Comparison of ENCODE assay signal across 34 cellular contexts in genomic region chr12:103493199-103493598, GRCh38. TPM values are rescaled to one million over a fixed set of nuclear protein-coding genes. Genes with fewer than 3 reads are reported as not detected.
"Had no signal": no experiment of that assay in that cellular context is flagged by ENCODE, and none has a peak within 500 bp of the region (broad histone marks: within the 10 kb centered on the region; RNA-seq: fewer than 3 reads in every experiment).

No MANE protein-coding gene starts in this region.

- H3K27me3 ChIP-seq: right lobe of liver had no signal

- H3K9me3 ChIP-seq: esophagus squamous epithelium, neutrophil, right lobe of liver, thyroid gland, upper lobe of right lung had no signal

- H3K4me3 ChIP-seq: esophagus squamous epithelium, right lobe of liver, thyroid gland, upper lobe of right lung had no signal

- DNase-seq: activated CD4-positive, alpha-beta memory T cell treated with anti-CD3 and anti-CD28 coated beads, Interleukin-2, amount 10 ng/mL, durations not matched to agents 7 days and 5 days; activated CD4-positive, alpha-beta T cell treated with anti-CD3 and anti-CD28 coated beads for 48 hours; activated CD8-positive, alpha-beta memory T cell treated with anti-CD3 and anti-CD28 coated beads, Interleukin-2, amount 50 U/mL, for 48 hours; activated gamma-delta T cell treated with Interleukin-2 at 50 U/mL for 16 hours; activated naive CD4-positive, alpha-beta T cell treated with anti-CD3 and anti-CD28 coated beads, Interleukin-2, amount 50 U/mL, for 16 hours; activated T-cell treated with anti-CD3 and anti-CD28 coated beads, Interleukin-2, amount 50 U/mL, for 4 hours; amniotic stem cell; brain microvascular endothelial cell; central memory CD4-positive, alpha-beta T cell; esophagus squamous epithelium; glutamatergic neuron; islet precursor cell; left colon; naive B cell; nephron progenitor cell; right lobe of liver; stimulated activated CD4-positive, alpha-beta T cell treated with anti-CD3 and anti-CD28 coated beads, Interleukin-4, amount 100 ng/mL, for 1 hour; stimulated activated naive CD8-positive, alpha-beta T cell treated with anti-CD3 and anti-CD28 coated beads, Interleukin-15, amount 100 ng/mL, for 72 hours; substantia nigra; T-helper 1 cell; thyroid gland; upper lobe of right lung had no signal

- H3K27ac Mint-ChIP-seq: activated CD4-positive, alpha-beta memory T cell treated with anti-CD3 and anti-CD28 coated beads, Interleukin-2, amount 10 ng/mL, durations not matched to agents 7 days and 5 days; activated T-helper 17 cell treated with anti-CD3 and anti-CD28 coated beads, Interleukin-2, amount 50 U/mL, for 72 hours; mesothelial cell of epicardium; nephron progenitor cell; progenitor cell of endocrine pancreas; stimulated activated effector memory CD8-positive, alpha-beta T cell treated with anti-CD3 and anti-CD28 coated beads, Interleukin-12 subunit alpha, Interleukin-12 subunit beta, amount 100 ng/mL, for 72 hours; T-helper 2 cell treated with Interferon-gamma antibody and Interleukin-4, amounts not matched to agents 5 μg/mL and 100 μg/mL, for 36 hours had no signal

- H3K36me3 Mint-ChIP-seq: mesothelial cell of epicardium; stimulated activated effector memory CD8-positive, alpha-beta T cell treated with anti-CD3 and anti-CD28 coated beads, Interleukin-12 subunit alpha, Interleukin-12 subunit beta, amount 100 ng/mL, for 72 hours had no signal

- H3K4me3 Mint-ChIP-seq: activated CD4-positive, alpha-beta memory T cell treated with anti-CD3 and anti-CD28 coated beads, Interleukin-2, amount 10 ng/mL, durations not matched to agents 7 days and 5 days; activated T-cell treated with anti-CD3 and anti-CD28 coated beads, Interleukin-2, amount 50 U/mL, for 4 hours; activated T-helper 17 cell treated with anti-CD3 and anti-CD28 coated beads, Interleukin-2, amount 50 U/mL, for 72 hours; mesothelial cell of epicardium; nephron progenitor cell; stimulated activated effector memory CD8-positive, alpha-beta T cell treated with anti-CD3 and anti-CD28 coated beads, Interleukin-12 subunit alpha, Interleukin-12 subunit beta, amount 100 ng/mL, for 72 hours; stimulated activated naive CD8-positive, alpha-beta T cell treated with anti-CD3 and anti-CD28 coated beads, Interleukin-15, amount 100 ng/mL, for 72 hours; T-helper 2 cell treated with Interferon-gamma antibody and Interleukin-4, amounts not matched to agents 5 μg/mL and 100 μg/mL, for 36 hours had no signal

- H3K36me3 ChIP-seq: brain microvascular endothelial cell, esophagus squamous epithelium, neutrophil, right lobe of liver, thyroid gland, upper lobe of right lung had no signal

- H3K27ac ChIP-seq: brain microvascular endothelial cell, esophagus squamous epithelium, neutrophil, right lobe of liver, thyroid gland, upper lobe of right lung, VCaP had no signal

- H3K9me3 Mint-ChIP-seq: activated CD4-positive, alpha-beta memory T cell treated with anti-CD3 and anti-CD28 coated beads, Interleukin-2, amount 10 ng/mL, durations not matched to agents 7 days and 5 days had no signal

- ATAC-seq: activated CD4-positive, CD25-positive, alpha-beta regulatory T cell treated with anti-CD3 and anti-CD28 coated beads, Interleukin-2, amount 50 U/mL, for 24 hours; activated T-cell treated with anti-CD3 and anti-CD28 coated beads, Interleukin-2, amount 50 U/mL, for 4 hours; activated T-helper 17 cell treated with anti-CD3 and anti-CD28 coated beads, Interleukin-2, amount 50 U/mL, for 72 hours; left colon; right lobe of liver; stimulated activated effector memory CD8-positive, alpha-beta T cell treated with anti-CD3 and anti-CD28 coated beads, Interleukin-12 subunit alpha, Interleukin-12 subunit beta, amount 100 ng/mL, for 72 hours; stimulated activated naive CD8-positive, alpha-beta T cell treated with anti-CD3 and anti-CD28 coated beads, Interleukin-15, amount 100 ng/mL, for 72 hours; upper lobe of right lung had no signal

RNA-seq across cellular contexts. Expression of gene C12orf42, which starts 2.6 kb away (rescaled TPM):
- total RNA-seq: activated T-helper 17 cell treated with anti-CD3 and anti-CD28 coated beads, Interleukin-2, amount 50 U/mL, for 72 hours; astrocyte; endothelial cell of umbilical vein; esophagus squamous epithelium; left colon; osteocyte; renal cortical epithelial cell; right lobe of liver; thyroid gland; upper lobe of right lung had no signal
- polyA plus RNA-seq: endothelial cell of umbilical vein had no signal
